Comparison of ENCODE assay signal across 8 cellular contexts in the genomic region with DNA sequence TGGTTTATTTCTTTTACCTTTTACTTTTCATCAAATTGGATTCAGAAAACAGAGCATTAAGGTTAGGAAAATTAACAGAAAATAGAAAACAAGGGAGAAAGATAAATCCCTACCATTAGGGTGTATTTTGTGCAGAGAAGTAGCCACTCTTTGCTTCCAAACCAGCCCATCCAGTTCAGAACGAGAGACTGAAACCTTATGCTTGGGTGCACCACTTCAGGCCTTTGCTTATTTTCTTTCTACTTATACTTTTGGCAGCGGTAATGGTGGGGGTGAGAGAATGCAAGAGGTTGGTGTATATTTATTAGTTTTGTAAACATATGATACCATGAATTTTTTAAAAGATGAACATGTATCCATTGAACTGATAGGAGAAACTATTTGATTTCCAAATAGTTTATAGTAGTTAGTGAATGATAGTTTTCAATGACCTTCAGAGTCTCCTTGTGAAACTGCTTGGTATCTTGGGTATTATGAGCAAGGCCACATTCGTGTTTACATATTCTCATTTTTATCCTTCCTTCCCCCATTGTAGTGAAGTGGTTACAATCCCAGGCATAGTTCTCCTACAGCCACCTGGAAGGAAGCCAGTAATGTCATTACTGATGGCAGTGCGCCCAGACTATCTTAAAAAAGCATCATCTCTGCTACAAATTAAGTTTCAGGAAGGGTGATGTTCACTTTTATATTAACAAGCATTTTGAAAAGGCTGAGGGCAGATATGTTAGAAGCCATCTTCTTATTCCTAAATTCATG.
DNase-seq lines count a peak whose midpoint lies in the region; ATAC-seq and TF ChIP-seq lines count a peak whose summit lies in the region.

No MANE protein-coding gene starts in this region.

- H3K9me3 ChIP-seq in MG63: peaks cover 5% of the 10 kb centered on the region; the same call in 1 of the 2 replicates
- H3K9me3 ChIP-seq in parathyroid adenoma (ENCODE audit: control insufficient read depth, low read length): no peaks in the 10 kb centered on the region
- H3K9me3 ChIP-seq in WERI-Rb-1 (ENCODE audit: severe bottlenecking): no peaks in the 10 kb centered on the region

- H3K36me3 ChIP-seq in MG63: no peaks in the 10 kb centered on the region
- H3K36me3 ChIP-seq in parathyroid adenoma (ENCODE audit: control insufficient read depth, insufficient read depth, low read length): no peaks in the 10 kb centered on the region
- no peaks in the 10 kb centered on the region for H3K36me3 ChIP-seq in WERI-Rb-1

- no peak overlapping the region for H3K9ac ChIP-seq in parathyroid adenoma

- H3K27ac ChIP-seq in parathyroid adenoma (peak overlapping the region; percentile 97), WERI-Rb-1 (no peak overlapping the region)

- DNase-seq in DMS53 (lab: John Stamatoyannopoulos, UW) (peak; percentile 95), MG63 (peak; percentile 82), SK-MEL-5 (ENCODE audit: low read depth, low spot score) (peak; percentile 82), fibroblast of the conjunctiva (ENCODE audit: low read depth) (peak; percentile 98), WERI-Rb-1 (no peak), GM10248 (ENCODE audit: extremely low spot score) (no peak)

- CTCF ChIA-PET in GM10248 (lab: Yijun Ruan, JAX): interaction anchor here (1.5 to 1.8 kb wide), 2 partner anchors 9 to 18 kb away, joined by 3 to 9 read pairs; no protein-coding TSS in a partner anchor

- H3K4me2 ChIP-seq in parathyroid adenoma (ENCODE audit: low read length): peak overlapping the region; percentile 61

- peak; percentile 68 for ATAC-seq in GM21786 (IDR thresholded peaks at IDR 0.05; ENCODE audit: unreplicated experiment)

- POLR2A ChIA-PET in GM10248 (lab: Yijun Ruan, JAX): no interaction called here

- in situ Hi-C loops in SK-MEL-5 (cut with HindIII; ENCODE audit: low pct_unique_long_range_greater_than_20kb, low sequenced_read_pairs): no loop called here

- no peak for TF ChIP-seq CTCF in parathyroid adenoma (IDR thresholded peaks at IDR 0.05)
- no peak for TF ChIP-seq CTCF in WERI-Rb-1 (IDR thresholded peaks at IDR 0.05; ENCODE audit: low read depth, low read length)
- no peak for TF ChIP-seq CTCF in GM10248 (IDR thresholded peaks at IDR 0.05; ENCODE audit: control extremely low read depth, extremely low read depth, low read depth, missing control alignments)

- H3K79me2 ChIP-seq in parathyroid adenoma: peaks cover 31% of the 10 kb centered on the region

- H2AFZ ChIP-seq in parathyroid adenoma: peak overlapping the region; percentile 26

- peaks cover 36% of the 10 kb centered on the region for H3K4me1 ChIP-seq in parathyroid adenoma

- H3K4me3 ChIP-seq in MG63: no peak overlapping the region
- peak overlapping the region; percentile 36 for H3K4me3 ChIP-seq in parathyroid adenoma (ENCODE audit: low read depth, low read length)
- H3K4me3 ChIP-seq in WERI-Rb-1 (ENCODE audit: low read depth, low read length): no peak overlapping the region

- H3K27me3 ChIP-seq in MG63 (no peaks in the 10 kb centered on the region), parathyroid adenoma (ENCODE audit: control insufficient read depth, insufficient read depth, low read length) (no peaks in the 10 kb centered on the region), WERI-Rb-1 (ENCODE audit: insufficient read depth, low read depth, severe bottlenecking) (no peaks in the 10 kb centered on the region)

Comparison
In these comparisons a context has a peak if more than half of its experiments do, and no peak if none do; other contexts are left out.
1. DNase-seq: peak in DMS53 (single experiment), MG63 (single experiment), SK-MEL-5 (single experiment) and fibroblast of the conjunctiva (single experiment); none in WERI-Rb-1 (single experiment) and GM10248 (single experiment).